ENCODE assay signal across 13 cellular contexts in the genomic region with DNA sequence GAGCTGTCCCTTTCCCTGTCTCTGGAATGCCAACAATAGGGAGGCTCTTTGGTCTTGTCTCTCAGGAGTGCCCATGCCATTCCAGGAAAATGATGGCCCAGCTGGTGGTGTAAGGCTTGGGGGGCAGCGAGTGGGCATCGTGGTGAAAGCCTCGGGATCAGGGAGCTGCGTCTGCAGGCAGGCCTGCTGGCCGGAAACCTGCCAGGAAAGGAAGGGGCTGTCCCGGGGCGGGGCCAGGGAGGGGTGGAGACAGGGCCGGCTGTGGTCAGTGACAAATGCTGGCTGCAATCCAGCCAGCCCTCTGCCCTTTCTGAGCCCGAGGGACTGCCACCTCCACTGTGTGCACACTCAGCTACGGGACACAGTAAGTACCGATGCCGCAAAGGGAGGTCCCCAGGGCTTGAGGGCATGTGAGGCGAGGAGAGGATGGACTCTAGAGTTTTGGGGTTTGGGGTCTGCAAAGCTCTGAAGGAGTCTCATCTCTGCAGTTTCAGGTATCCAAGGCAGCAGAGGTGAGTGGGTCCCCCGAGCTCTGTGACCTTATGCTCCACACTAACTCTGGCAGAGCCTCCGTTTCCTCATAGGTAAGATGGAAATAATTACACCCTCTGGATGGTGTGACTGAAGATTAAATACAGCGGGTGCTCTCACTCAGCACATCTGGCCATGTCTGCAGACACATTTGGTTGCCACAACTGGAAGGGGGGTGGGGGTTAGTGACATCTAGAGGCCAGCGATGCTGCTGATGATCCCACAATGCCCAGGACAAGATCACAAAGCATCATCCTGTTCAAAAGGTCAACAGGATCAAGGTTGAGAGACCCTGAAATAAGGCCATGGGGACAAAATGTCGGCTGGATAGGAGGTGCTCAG. TPM values are rescaled to one million over a fixed set of nuclear protein-coding genes. Genes with fewer than 3 reads are reported as not detected.
A peak's percentile ranks its signal among the peaks of the same experiment; 100 is the strongest.
DNase-seq lines count a peak whose midpoint lies in the region; ATAC-seq and TF ChIP-seq lines count a peak whose summit lies in the region.
"Had no signal": no experiment of that assay in that cellular context is flagged by ENCODE, and none has a peak within 500 bp of the region (broad histone marks: within the 10 kb centered on the region; RNA-seq: fewer than 3 reads in every experiment).

Gene SERPINA5 (plus strand): TSS at position 300 of the 873 bp plus-strand sequence. CDS start 5,937 bp downstream, outside the sequence.

- no peaks in the 10 kb centered on the region for H3K9me2 ChIP-seq in HCT116 (ENCODE audit: insufficient read depth)

- no peak for TF ChIP-seq POLR2A in HCT116 (IDR thresholded peaks at IDR 0.05; ENCODE audit: borderline replicate concordance, extremely low read depth, insufficient read depth, insufficient read length)

- no peaks in the 10 kb centered on the region for H3K36me3 Mint-ChIP-seq in activated CD4-positive, alpha-beta T cell treated with anti-CD3 and anti-CD28 coated beads for 36 hours (ENCODE audit: low read depth)
- no peaks in the 10 kb centered on the region for H3K36me3 Mint-ChIP-seq in natural killer cell treated with Interleukin-12 subunit alpha and Interleukin-12 subunit beta and Interleukin-15 and Interleukin-18, amount 100 ng/mL, for 72 hours
- H3K36me3 Mint-ChIP-seq: naive B cell had no signal

- H3K9me3 ChIP-seq in HCT116 (ENCODE audit: control insufficient read depth in 1 of 2, insufficient read depth in 1 of 2, low read depth in 1 of 2, low read length in 2 of 2): no peaks in the 10 kb centered on the region
- H3K9me3 ChIP-seq in iPS-20b (ENCODE audit: insufficient read depth, low read depth, low read length): peaks cover 8% of the 10 kb centered on the region; the same call in 1 of the 2 replicates

- RAD21 ChIA-PET in HCT116 (lab: Charles Lee; ENCODE audit: low non-redundant PET in 1 of 2, low total read pairs in 2 of 2, uncharacterized antibody in 2 of 2, unreplicated experiment in 2 of 2): no interaction called here

- H3K4me1 ChIP-seq in HCT116 (ENCODE audit: control insufficient read depth in 1 of 2, insufficient read depth in 2 of 2, low read length in 2 of 2) (peaks cover 0 to 11% of the 10 kb centered on the region in 2 experiments; a peak in 3 of 4 replicates), iPS-20b (ENCODE audit: insufficient read depth, low read length) (peaks cover 5% of the 10 kb centered on the region; the same call in 1 of the 2 replicates)

- POLR2A ChIA-PET in HCT116 (lab: Charles Lee): interaction anchor here (0.6 kb wide), 1 partner anchor 17 kb away, joined by 3 read pairs; no protein-coding TSS in a partner anchor
- POLR2A ChIA-PET in activated CD4-positive, alpha-beta T cell treated with anti-CD3 and anti-CD28 coated beads for 36 hours (lab: Charles Lee): interaction anchor here (0.7 kb wide), 1 partner anchor 12 kb away, joined by 4 read pairs; no protein-coding TSS in a partner anchor

- TF ChIP-seq RAD21 in HCT116 (IDR thresholded peaks at IDR 0.05; ENCODE audit: low read depth): no peak

- H3K79me2 ChIP-seq in HCT116 (ENCODE audit: insufficient read depth, low read length): no peaks in the 10 kb centered on the region

- DNase-seq in HCT116 (ENCODE audit: low read depth, low spot score): no peak
- peak; percentile 62 for DNase-seq in brain microvascular endothelial cell
- DNase-seq in sciatic nerve (ENCODE audit: low spot score): peak; percentile 88
- no peak for DNase-seq in activated CD4-positive, alpha-beta T cell treated with anti-CD3 and anti-CD28 coated beads for 36 hours
- DNase-seq in natural killer cell treated with Interleukin-12 subunit alpha and Interleukin-12 subunit beta and Interleukin-15 and Interleukin-18, amount 100 ng/mL, for 72 hours (ENCODE audit: low spot score): no peak
- DNase-seq in NCI-H446 treated with DMSO at 0.1 percent for 48 hours (lab: John Stamatoyannopoulos, UW): no peak
- DNase-seq: CD4-positive, alpha-beta T cell; Karpas-422; naive B cell; NCI-H526 had no signal

- no peak within 1 kb of the TSS for H3K4me3 Mint-ChIP-seq in activated CD4-positive, alpha-beta T cell treated with anti-CD3 and anti-CD28 coated beads for 36 hours
- no peak within 1 kb of the TSS for H3K4me3 Mint-ChIP-seq in natural killer cell treated with Interleukin-12 subunit alpha and Interleukin-12 subunit beta and Interleukin-15 and Interleukin-18, amount 100 ng/mL, for 72 hours
- H3K4me3 Mint-ChIP-seq: CD4-positive, alpha-beta T cell; naive B cell had no signal

- H3K27me3 ChIP-seq in HCT116 (ENCODE audit: insufficient read depth, low read length): no peaks in the 10 kb centered on the region
- no peaks in the 10 kb centered on the region for H3K27me3 ChIP-seq in brain microvascular endothelial cell (replicated peaks)
- H3K27me3 ChIP-seq in iPS-20b (ENCODE audit: insufficient read depth, low read length): peaks cover 9% of the 10 kb centered on the region

- H3K4me2 ChIP-seq in HCT116 (ENCODE audit: low read length): peak within 1 kb of the TSS; percentile 42

- peaks cover 12% of the 10 kb centered on the region for H3K27me3 Mint-ChIP-seq in activated CD4-positive, alpha-beta T cell treated with anti-CD3 and anti-CD28 coated beads for 36 hours
- H3K27me3 Mint-ChIP-seq in natural killer cell treated with Interleukin-12 subunit alpha and Interleukin-12 subunit beta and Interleukin-15 and Interleukin-18, amount 100 ng/mL, for 72 hours: peaks cover 0 to 5% of the 10 kb centered on the region in 2 donors

- no peak within 1 kb of the TSS for H3K27ac Mint-ChIP-seq in activated CD4-positive, alpha-beta T cell treated with anti-CD3 and anti-CD28 coated beads for 36 hours
- no peak within 1 kb of the TSS for H3K27ac Mint-ChIP-seq in natural killer cell treated with Interleukin-12 subunit alpha and Interleukin-12 subunit beta and Interleukin-15 and Interleukin-18, amount 100 ng/mL, for 72 hours
- H3K27ac Mint-ChIP-seq: CD4-positive, alpha-beta T cell; naive B cell had no signal

- no peaks in the 10 kb centered on the region for H3K9me3 Mint-ChIP-seq in activated CD4-positive, alpha-beta T cell treated with anti-CD3 and anti-CD28 coated beads for 36 hours (ENCODE audit: low read depth)
- no peaks in the 10 kb centered on the region for H3K9me3 Mint-ChIP-seq in natural killer cell treated with Interleukin-12 subunit alpha and Interleukin-12 subunit beta and Interleukin-15 and Interleukin-18, amount 100 ng/mL, for 72 hours
- H3K9me3 Mint-ChIP-seq: CD4-positive, alpha-beta T cell had no signal

- peak; percentile 86 for ATAC-seq in HCT116
- ATAC-seq in sciatic nerve: peak; percentile 83
- no peak for ATAC-seq in activated CD4-positive, alpha-beta T cell treated with anti-CD3 and anti-CD28 coated beads for 36 hours
- ATAC-seq in natural killer cell treated with Interleukin-12 subunit alpha and Interleukin-12 subunit beta and Interleukin-15 and Interleukin-18, amount 100 ng/mL, for 72 hours: no peak
- no peak for ATAC-seq in HG03139 (IDR thresholded peaks at IDR 0.05; ENCODE audit: unreplicated experiment)

- intact Hi-C loops in HCT116 (cut with micrococcal nuclease) (no loop called here), sciatic nerve (cut with DNase I) (no loop called here)
- intact Hi-C loops in activated CD4-positive, alpha-beta T cell treated with anti-CD3 and anti-CD28 coated beads for 36 hours (cut with DNase I, micrococcal nuclease): no loop called here

- no peak within 1 kb of the TSS for H2AFZ ChIP-seq in HCT116 (ENCODE audit: low read depth, low read length, poor library complexity, severe bottlenecking)

- CTCF ChIA-PET in HCT116 (lab: Charles Lee): no interaction called here
- CTCF ChIA-PET in activated CD4-positive, alpha-beta T cell treated with anti-CD3 and anti-CD28 coated beads for 36 hours (lab: Charles Lee): interaction anchor here (0.6 to 1.0 kb wide), 2 partner anchors 32 to 93 kb away, joined by 3 to 4 read pairs; no protein-coding TSS in a partner anchor

- H3K4me3 ChIP-seq in HCT116 (replicated peaks in 1 of 2; ENCODE audit: low read depth in 1 of 2, low read length in 2 of 2): no peak within 1 kb of the TSS
- H3K4me3 ChIP-seq in brain microvascular endothelial cell (ENCODE audit: low read depth, low read length): no peak within 1 kb of the TSS
- peak within 1 kb of the TSS; percentile 50 for H3K4me3 ChIP-seq in iPS-20b (ENCODE audit: low read length)

- no peaks in the 10 kb centered on the region for H3K36me3 ChIP-seq in HCT116 (ENCODE audit: control insufficient read depth in 1 of 2, insufficient read depth in 2 of 2, low read length in 2 of 2)
- H3K36me3 ChIP-seq in brain microvascular endothelial cell (replicated peaks): no peaks in the 10 kb centered on the region
- no peaks in the 10 kb centered on the region for H3K36me3 ChIP-seq in iPS-20b (ENCODE audit: insufficient read depth, low read depth, low read length)

- no peaks in the 10 kb centered on the region for H4K20me1 ChIP-seq in HCT116 (ENCODE audit: insufficient read depth)

- BruUV-seq in HCT116 (replicated peaks; lab: Mats Ljungman, UMichigan): no TSS peak

- H3K27ac ChIP-seq in HCT116 (ENCODE audit: low read depth, low read length) (no peak within 1 kb of the TSS), brain microvascular endothelial cell (no peak within 1 kb of the TSS), iPS-20b (ENCODE audit: low read length) (no peak within 1 kb of the TSS)

- in situ Hi-C loops in brain microvascular endothelial cell (cut with HindIII; ENCODE audit: low pct_ligation_motif_present, low sequenced_read_pairs): no loop called here

- H3K9ac ChIP-seq in HCT116 (ENCODE audit: low read length) (no peak within 1 kb of the TSS), iPS-20b (ENCODE audit: low read depth, low read length) (no peak within 1 kb of the TSS)

- no peaks in the 10 kb centered on the region for H3K4me1 Mint-ChIP-seq in activated CD4-positive, alpha-beta T cell treated with anti-CD3 and anti-CD28 coated beads for 36 hours
- H3K4me1 Mint-ChIP-seq in natural killer cell treated with Interleukin-12 subunit alpha and Interleukin-12 subunit beta and Interleukin-15 and Interleukin-18, amount 100 ng/mL, for 72 hours (ENCODE audit: low read depth in 2 of 2): no peaks in the 10 kb centered on the region
- H3K4me1 Mint-ChIP-seq: naive B cell had no signal

- TF ChIP-seq CTCF in HCT116 (IDR thresholded peaks at IDR 0.05 in 2 of 3, conservative IDR thresholded peaks at IDR 0.05 in 1 of 3; ENCODE audit: borderline replicate concordance in 1 of 3, insufficient read depth in 1 of 3, low read depth in 2 of 3, low read length in 2 of 3): no peak
- TF ChIP-seq CTCF in brain microvascular endothelial cell (IDR thresholded peaks at IDR 0.05; ENCODE audit: low read depth, low read length, missing control alignments): no peak

TF ChIP-seq in HCT116, 20 proteins besides CTCF, POLR2A, EP300 and RAD21 (continues in another document):
- no peak for TF ChIP-seq ZNF274 (IDR thresholded peaks at IDR 0.05; ENCODE audit: low read depth, low read length)

RNA-seq across cellular contexts. Expression of gene SERPINA5, which starts in this region (rescaled TPM):
- total RNA-seq in HCT116 (2021; ENCODE audit: unreplicated experiment): 3.0 TPM
- 5.5 and 7.1 TPM in 2 replicates for polyA plus RNA-seq in HCT116 (2012)
- total RNA-seq in sciatic nerve: 8.8 TPM
- not detected for total RNA-seq in activated CD4-positive, alpha-beta T cell treated with anti-CD3 and anti-CD28 coated beads for 36 hours
- not detected for total RNA-seq in natural killer cell treated with Interleukin-12 subunit alpha and Interleukin-12 subunit beta and Interleukin-15 and Interleukin-18, amount 100 ng/mL, for 72 hours
- total RNA-seq: CD4-positive, alpha-beta T cell; frontal cortex had no signal

Comparison
In these comparisons a context has a peak if more than half of its experiments do, and no peak if none do; other contexts are left out.
1. ATAC-seq: peak in HCT116 (single experiment) and sciatic nerve (single experiment); none in activated CD4-positive, alpha-beta T cell treated with anti-CD3 and anti-CD28 coated beads for 36 hours (single experiment), natural killer cell treated with Interleukin-12 subunit alpha and Interleukin-12 subunit beta and Interleukin-15 and Interleukin-18, amount 100 ng/mL, for 72 hours (0 of 2) and HG03139 (single experiment).
2. DNase-seq: peak in brain microvascular endothelial cell (single experiment) and sciatic nerve (single experiment); none in HCT116 (single experiment), activated CD4-positive, alpha-beta T cell treated with anti-CD3 and anti-CD28 coated beads for 36 hours (single experiment), natural killer cell treated with Interleukin-12 subunit alpha and Interleukin-12 subunit beta and Interleukin-15 and Interleukin-18, amount 100 ng/mL, for 72 hours (single experiment) and NCI-H446 treated with DMSO at 0.1 percent for 48 hours (single experiment).